In genomic region chr2:136492901-136493300, GRCh38 we compare ENCODE assay signal across 24 cellular contexts.
"Had no signal": no experiment of that assay in that cellular context is flagged by ENCODE, and none has a peak within 500 bp of the region (broad histone marks: within the 10 kb centered on the region; RNA-seq: fewer than 3 reads in every experiment).

No MANE protein-coding gene starts in this region.

- DNase-seq: activated B cell treated with CpG ODN at 0.5 μM for 24 hours; activated CD4-positive, alpha-beta T cell treated with anti-CD3 and anti-CD28 coated beads, Interleukin-2, amount 50 U/mL, for 1 hour; activated CD8-positive, alpha-beta T cell treated with anti-CD3 and anti-CD28 coated beads for 36 hours; activated naive CD8-positive, alpha-beta T cell treated with anti-CD3 and anti-CD28 coated beads, Interleukin-2, amount 50 U/mL, for 24 hours; activated T-cell treated with anti-CD3 and anti-CD28 coated beads, Interleukin-2, amount 50 U/mL, for 4 hours; amygdala; caudate nucleus; cortex of kidney; foreskin fibroblast; head of caudate nucleus; hippocampal formation; left colon; naive B cell; nephron progenitor cell; pancreas; retina; sigmoid colon; small intestine; stimulated activated CD4-positive, alpha-beta T cell treated with anti-CD3 and anti-CD28 coated beads, Interleukin-4, amount 100 ng/mL, for 24 hours; uterus had no signal

- FAIRE-seq: endothelial cell of umbilical vein, keratinocyte, pancreas, small intestine had no signal

- H3K27ac ChIP-seq: pancreas, prostate gland, sigmoid colon, uterus had no signal

- H3K4me3 ChIP-seq: pancreas, prostate gland, sigmoid colon, uterus had no signal

- ATAC-seq: activated CD8-positive, alpha-beta T cell treated with anti-CD3 and anti-CD28 coated beads for 36 hours; activated naive CD8-positive, alpha-beta T cell treated with anti-CD3 and anti-CD28 coated beads, Interleukin-2, amount 50 U/mL, for 24 hours; activated T-cell treated with anti-CD3 and anti-CD28 coated beads, Interleukin-2, amount 50 U/mL, for 4 hours; left colon; pancreas; stimulated activated effector memory CD8-positive, alpha-beta T cell treated with anti-CD3 and anti-CD28 coated beads, Interleukin-12 subunit alpha, Interleukin-12 subunit beta, amount 100 ng/mL, for 72 hours had no signal

- H3K36me3 ChIP-seq: pancreas, prostate gland, sigmoid colon, uterus had no signal

- H3K27me3 ChIP-seq: pancreas, sigmoid colon, uterus had no signal

- H3K9me3 ChIP-seq: pancreas, prostate gland, sigmoid colon, uterus had no signal

- H3K4me1 ChIP-seq: pancreas, prostate gland, sigmoid colon, uterus had no signal
